15 cellular contexts compared by ENCODE assay signal in the genomic region with DNA sequence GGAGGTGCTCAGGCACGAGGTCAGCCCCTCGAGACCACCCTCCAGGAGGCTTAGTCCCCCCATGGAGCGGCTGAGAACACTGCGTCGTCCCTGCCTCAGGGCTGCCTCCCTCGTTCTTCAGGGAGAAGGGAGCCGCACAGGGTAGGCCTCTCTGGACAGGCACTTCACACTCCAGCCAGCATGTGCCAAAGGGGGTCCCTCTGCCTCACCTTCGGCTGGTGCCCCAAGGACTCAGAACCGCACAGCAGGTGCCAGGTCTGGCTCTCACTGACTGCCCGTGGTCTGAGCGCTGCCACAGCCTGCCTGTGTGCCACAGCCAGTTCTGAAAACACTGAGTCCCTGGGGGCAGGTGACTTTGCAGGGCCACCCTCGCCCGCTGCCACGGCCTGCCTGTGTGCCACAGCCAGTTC. TPM values are rescaled to one million over a fixed set of nuclear protein-coding genes. Genes with fewer than 3 reads are reported as not detected.
A peak's percentile ranks its signal among the peaks of the same experiment; 100 is the strongest.
DNase-seq lines count a peak whose midpoint lies in the region; ATAC-seq, FAIRE-seq and TF ChIP-seq lines count a peak whose summit lies in the region.
"Had no signal": no experiment of that assay in that cellular context is flagged by ENCODE, and none has a peak within 500 bp of the region (broad histone marks: within the 10 kb centered on the region; RNA-seq: fewer than 3 reads in every experiment).

No MANE protein-coding gene starts in this region.

- no peak for TF ChIP-seq POLR2A in HepG2 (IDR thresholded peaks at IDR 0.05; ENCODE audit: insufficient read depth in 1 of 2, low read depth in 2 of 2, low read length in 2 of 2)

- BruUV-seq in OCI-LY7 (replicated peaks; lab: Mats Ljungman, UMichigan) (no TSS peak), HepG2 (replicated peaks; lab: Mats Ljungman, UMichigan) (no TSS peak)

- H3K4me2 ChIP-seq in DOHH2 (ENCODE audit: low read length) (peak overlapping the region; percentile 75), OCI-LY7 (ENCODE audit: low read length) (peak overlapping the region; percentile 53), HepG2 (ENCODE audit: low read depth, low read length) (no peak overlapping the region), GM23338 (no peak overlapping the region)

- H3F3A ChIP-seq in DOHH2 (ENCODE audit: control insufficient read depth, insufficient read depth) (peaks cover 25% of the 10 kb centered on the region), GM23338 (replicated peaks; ENCODE audit: low read depth) (peaks cover 6% of the 10 kb centered on the region)

- H4K20me1 ChIP-seq in DOHH2 (ENCODE audit: control insufficient read depth, insufficient read depth, low read depth, low read length) (peaks cover 5% of the 10 kb centered on the region; the same call in 1 of the 2 replicates), OCI-LY7 (ENCODE audit: insufficient read depth, low read length) (0 out of 2 replicates have a peak, but pooled peaks cover 4% of the 10 kb centered on the region), HepG2 (ENCODE audit: insufficient read depth, low read length) (no peaks in the 10 kb centered on the region), GM23338 (replicated peaks; ENCODE audit: insufficient read depth) (no peaks in the 10 kb centered on the region)

- no peak for FAIRE-seq in HepG2 (lab: Jason Lieb, UNC)
- FAIRE-seq: GM12878, K562 had no signal

- in situ Hi-C loops in HepG2 (cut with HindIII; ENCODE audit: extremely low pct_ligation_motif_present, low pct_unique_long_range_greater_than_20kb): no loop called here

- peaks cover 10% of the 10 kb centered on the region for H3K4me1 Mint-ChIP-seq in GM23338
- peaks cover 9% of the 10 kb centered on the region for H3K4me1 Mint-ChIP-seq in activated naive CD4-positive, alpha-beta T cell treated with anti-CD3 and anti-CD28 coated beads, Interleukin-2, amount 10 ng/mL, durations not matched to agents 7 days and 5 days

- peaks cover 60% of the 10 kb centered on the region for H3K36me3 ChIP-seq in DOHH2 (ENCODE audit: control insufficient read depth, low read length)
- H3K36me3 ChIP-seq in OCI-LY7 (ENCODE audit: insufficient read depth, low read length): peaks cover 58% of the 10 kb centered on the region
- H3K36me3 ChIP-seq in HepG2 (replicated peaks in 1 of 2; ENCODE audit: control insufficient read depth in 1 of 2, insufficient read depth in 2 of 2, low read length in 2 of 2): no peaks in the 10 kb centered on the region
- no peaks in the 10 kb centered on the region for H3K36me3 ChIP-seq in upper lobe of right lung
- no peaks in the 10 kb centered on the region for H3K36me3 ChIP-seq in GM23338 (ENCODE audit: insufficient read depth)

- WGBS in HepG2 (ENCODE audit: low lambda C conversion rate): 100% methylated on average over 3 of the region's 14 CpGs

- intact Hi-C loops in OCI-LY7 (cut with micrococcal nuclease; ENCODE audit: unreplicated experiment): no loop called here
- intact Hi-C loops in HepG2 (cut with micrococcal nuclease; ENCODE audit: unreplicated experiment): no loop called here
- intact Hi-C loops in upper lobe of right lung (cut with DNase I): no loop called here

- H3K4me3 Mint-ChIP-seq in GM23338: no peak overlapping the region
- H3K4me3 Mint-ChIP-seq in activated naive CD4-positive, alpha-beta T cell treated with anti-CD3 and anti-CD28 coated beads, Interleukin-2, amount 10 ng/mL, durations not matched to agents 7 days and 5 days: no peak overlapping the region

- H3K9me3 ChIP-seq in DOHH2 (ENCODE audit: control insufficient read depth, insufficient read depth, low read length): no peaks in the 10 kb centered on the region
- no peaks in the 10 kb centered on the region for H3K9me3 ChIP-seq in OCI-LY7 (ENCODE audit: low read length)
- H3K9me3 ChIP-seq in HepG2 (ENCODE audit: low read length): no peaks in the 10 kb centered on the region
- no peaks in the 10 kb centered on the region for H3K9me3 ChIP-seq in upper lobe of right lung

- POLR2A ChIA-PET in OCI-LY7 (lab: Charles Lee) (no interaction called here), HepG2 (lab: Yijun Ruan, JAX) (no interaction called here)

- H3K9me3 Mint-ChIP-seq in GM23338: no peaks in the 10 kb centered on the region
- no peaks in the 10 kb centered on the region for H3K9me3 Mint-ChIP-seq in activated naive CD4-positive, alpha-beta T cell treated with anti-CD3 and anti-CD28 coated beads, Interleukin-2, amount 10 ng/mL, durations not matched to agents 7 days and 5 days

- H3K9ac ChIP-seq in HepG2 (ENCODE audit: insufficient read depth, low read depth, low read length): no peak overlapping the region

- no peak overlapping the region for H3K27ac Mint-ChIP-seq in GM23338
- no peak overlapping the region for H3K27ac Mint-ChIP-seq in activated naive CD4-positive, alpha-beta T cell treated with anti-CD3 and anti-CD28 coated beads, Interleukin-2, amount 10 ng/mL, durations not matched to agents 7 days and 5 days

- H3K36me3 Mint-ChIP-seq in GM23338 (ENCODE audit: low read depth): no peaks in the 10 kb centered on the region
- H3K36me3 Mint-ChIP-seq in activated naive CD4-positive, alpha-beta T cell treated with anti-CD3 and anti-CD28 coated beads, Interleukin-2, amount 10 ng/mL, durations not matched to agents 7 days and 5 days: peaks cover 8% of the 10 kb centered on the region

- peak overlapping the region; percentile 63 for H3K4me3 ChIP-seq in DOHH2 (ENCODE audit: low read length)
- peak overlapping the region; percentile 33 for H3K4me3 ChIP-seq in OCI-LY7 (ENCODE audit: low read depth, low read length, poor library complexity, severe bottlenecking)
- H3K4me3 ChIP-seq in HepG2 (replicated peaks in 1 of 3; ENCODE audit: insufficient read depth in 1 of 3, low read depth in 2 of 3, low read length in 3 of 3): no peak overlapping the region
- no peak overlapping the region for H3K4me3 ChIP-seq in upper lobe of right lung
- no peak overlapping the region for H3K4me3 ChIP-seq in GM23338
- H3K4me3 ChIP-seq: GM12878, K562 had no signal

- H3K9me2 ChIP-seq in DOHH2 (replicated peaks; ENCODE audit: control insufficient read depth, low read length) (no peaks in the 10 kb centered on the region), OCI-LY7 (ENCODE audit: insufficient read depth, low read length) (no peaks in the 10 kb centered on the region), GM23338 (ENCODE audit: insufficient read depth) (no peaks in the 10 kb centered on the region)

- H3K27me3 Mint-ChIP-seq in GM23338 (ENCODE audit: insufficient read depth, low read depth, poor library complexity): peaks cover 4% of the 10 kb centered on the region
- H3K27me3 Mint-ChIP-seq in activated naive CD4-positive, alpha-beta T cell treated with anti-CD3 and anti-CD28 coated beads, Interleukin-2, amount 10 ng/mL, durations not matched to agents 7 days and 5 days: no peaks in the 10 kb centered on the region

- TF ChIP-seq CTCF in DOHH2 (IDR thresholded peaks at IDR 0.05; ENCODE audit: low read depth, low read length, poor library complexity, severe bottlenecking) (no peak), OCI-LY7 (conservative IDR thresholded peaks at IDR 0.05; ENCODE audit: low read length) (no peak), HepG2 (CRISPR knock-in tag; IDR thresholded peaks at IDR 0.05) (no peak), upper lobe of right lung (IDR thresholded peaks at IDR 0.05) (no peak), GM23338 (conservative IDR thresholded peaks at IDR 0.05; ENCODE audit: low read depth in 2 of 2) (no peak)

- H3K27ac ChIP-seq in DOHH2 (ENCODE audit: low read depth, low read length): peak overlapping the region; percentile 89
- peak overlapping the region; percentile 81 for H3K27ac ChIP-seq in OCI-LY7 (ENCODE audit: low read depth, low read length, poor library complexity, severe bottlenecking)
- H3K27ac ChIP-seq in HepG2 (ENCODE audit: extremely low read length, insufficient read depth, low read length): no peak overlapping the region
- no peak overlapping the region for H3K27ac ChIP-seq in upper lobe of right lung
- H3K27ac ChIP-seq in GM23338 (ENCODE audit: low read depth): no peak overlapping the region
- H3K27ac ChIP-seq: C4-2B had no signal

- no peaks in the 10 kb centered on the region for H3K27me3 ChIP-seq in DOHH2 (ENCODE audit: control insufficient read depth, low read length)
- H3K27me3 ChIP-seq in HepG2 (ENCODE audit: control insufficient read depth in 1 of 2, insufficient read depth in 2 of 2, low read length in 2 of 2): peaks cover 0 to 1% of the 10 kb centered on the region in 2 experiments; a peak in 2 of 5 replicates
- peaks cover 47% of the 10 kb centered on the region for H3K27me3 ChIP-seq in upper lobe of right lung
- H3K27me3 ChIP-seq in GM23338 (ENCODE audit: insufficient read depth): no peaks in the 10 kb centered on the region

- TF ChIP-seq EP300 in HepG2 (IDR thresholded peaks at IDR 0.05; ENCODE audit: low read depth in 2 of 2, low read length in 2 of 2): no peak
- TF ChIP-seq EP300 in HepG2 (CRISPR knock-in tag; IDR thresholded peaks at IDR 0.05; ENCODE audit: borderline replicate concordance): no peak

- DNase-seq in OCI-LY7 (ENCODE audit: low spot score) (no peak), HepG2 (ENCODE audit: low spot score) (no peak), upper lobe of right lung (no peak), GM23338 (ENCODE audit: low spot score) (no peak), AML-193 (lab: John Stamatoyannopoulos, UW) (no peak)
- no peak for DNase-seq in activated naive CD4-positive, alpha-beta T cell treated with anti-CD3 and anti-CD28 coated beads, Interleukin-2, amount 10 ng/mL, durations not matched to agents 7 days and 5 days
- DNase-seq: DMS153, NCI-H1092 treated with DMSO at 0.1 percent for 48 hours, NCI-H187 treated with DMSO at 0.1 percent for 48 hours, NCI-H446, SHP77 had no signal

- CTCF ChIA-PET in OCI-LY7 (lab: Charles Lee; ENCODE audit: unreplicated experiment): no interaction called here
- CTCF ChIA-PET in HepG2 (lab: Yijun Ruan, JAX; ENCODE audit: low intra/inter-chr PET ratio, low total read pairs): no interaction called here
- CTCF ChIA-PET in activated naive CD4-positive, alpha-beta T cell treated with anti-CD3 and anti-CD28 coated beads, Interleukin-2, amount 10 ng/mL, durations not matched to agents 7 days and 5 days (lab: Charles Lee): no interaction called here

- ATAC-seq in HepG2: peak; percentile 14; the same call in 1 of the 3 replicates
- peak; percentile 11 for ATAC-seq in upper lobe of right lung
- ATAC-seq in GM23338: no peak; the same call in 2 of the 3 replicates

- TF ChIP-seq RAD21 in HepG2 (CRISPR knock-in tag; IDR thresholded peaks at IDR 0.05): no peak

- peaks cover 50% of the 10 kb centered on the region for H3K79me2 ChIP-seq in DOHH2 (ENCODE audit: control insufficient read depth, low read length)
- H3K79me2 ChIP-seq in OCI-LY7 (ENCODE audit: insufficient read depth, low read depth, low read length): peaks cover 34% of the 10 kb centered on the region
- no peaks in the 10 kb centered on the region for H3K79me2 ChIP-seq in HepG2 (ENCODE audit: insufficient read depth, low read length)
- H3K79me2 ChIP-seq in GM23338 (replicated peaks; ENCODE audit: insufficient read depth): no peaks in the 10 kb centered on the region

- H3K4me1 ChIP-seq in DOHH2 (ENCODE audit: control insufficient read depth, low read length) (peaks cover 74% of the 10 kb centered on the region), OCI-LY7 (ENCODE audit: insufficient read depth, low read length, poor library complexity, severe bottlenecking) (peaks cover 73% of the 10 kb centered on the region), HepG2 (ENCODE audit: insufficient read depth, low read length) (no peaks in the 10 kb centered on the region), upper lobe of right lung (no peaks in the 10 kb centered on the region), GM23338 (ENCODE audit: insufficient read depth) (no peaks in the 10 kb centered on the region)

- H2AFZ ChIP-seq in OCI-LY7 (ENCODE audit: low read length) (no peak overlapping the region), HepG2 (ENCODE audit: low read length) (no peak overlapping the region), GM23338 (no peak overlapping the region)

RNA-seq across cellular contexts. Expression of gene P2RX5, which starts 7.1 kb away (rescaled TPM):
- 143 and 150 TPM in 2 replicates for total RNA-seq in OCI-LY7 (2014; rRNA removed; shearing (Covaris generic))
- total RNA-seq in OCI-LY7 (2022) (173 and 195 TPM in 2 replicates), HepG2 (2016; rRNA removed; fragmentation: Illumina TruSeq; extraction: Trizol) (0.90 and 0.95 TPM in 2 replicates), upper lobe of right lung (1.6 TPM)
- 0.20 and 0.79 TPM in 2 replicates for total RNA-seq in HepG2 (2016; cell fraction: cytosol; rRNA removed; fragmentation: Illumina TruSeq; extraction: Trizol; ENCODE audit: low read depth)
- total RNA-seq in HepG2 (2016; cell fraction: insoluble cytoplasmic fraction; rRNA removed; fragmentation: Illumina TruSeq; extraction: Trizol): 0.64 and 0.82 TPM in 2 replicates
- 0.62 and 0.93 TPM in 2 replicates for total RNA-seq in HepG2 (2016; cell fraction: membrane; rRNA removed; fragmentation: Illumina TruSeq; extraction: Trizol)
- 0.53 and 1.1 TPM in 2 replicates for total RNA-seq in HepG2 (2016; cell fraction: nucleus; rRNA removed; fragmentation: Illumina TruSeq; extraction: Trizol)
- polyA plus RNA-seq in HepG2 (2011; rRNA removed) (1.0 and 1.7 TPM in 2 replicates), GM23338 (2016; fragmentation: Nextera tagmentation; extraction: Ambion mirVana) (7.4 and 7.5 TPM in 2 replicates)
- polyA plus RNA-seq in HepG2 (2011; cell fraction: cytosol; rRNA removed): 1.4 and 1.5 TPM in 2 replicates
- polyA plus RNA-seq in HepG2 (2011; cell fraction: nucleus; rRNA removed): 1.6 and 1.9 TPM in 2 replicates
- 0.50 and 1.1 TPM in 2 replicates for polyA plus RNA-seq in HepG2 (2012)
- 0.24 and 0.38 TPM in 2 replicates for polyA plus RNA-seq in HepG2 (2016; cell fraction: cytosol; fragmentation: Illumina TruSeq; extraction: Trizol; ENCODE audit: low read depth)
- polyA plus RNA-seq in HepG2 (2016; cell fraction: insoluble cytoplasmic fraction; fragmentation: Illumina TruSeq; extraction: Trizol; ENCODE audit: low read depth): 0.46 and 0.98 TPM in 2 replicates
- polyA plus RNA-seq in HepG2 (2016; cell fraction: membrane; fragmentation: Illumina TruSeq; extraction: Trizol; ENCODE audit: low read depth): 0.48 and 0.70 TPM in 2 replicates
- 1.5 and 1.7 TPM in 2 replicates for polyA plus RNA-seq in HepG2 (2016; cell fraction: nucleus; fragmentation: Illumina TruSeq; extraction: Trizol; ENCODE audit: insufficient read depth, low read depth)
- polyA minus RNA-seq in HepG2 (2011; rRNA and poly(A)+ RNA removed; ENCODE audit: low replicate concordance): 1.6 and 53.3 TPM in 2 replicates
- polyA minus RNA-seq in HepG2 (2011; cell fraction: cytosol; rRNA and poly(A)+ RNA removed): 0.49 and 1.2 TPM in 2 replicates
- polyA minus RNA-seq in HepG2 (2011; cell fraction: nucleus; rRNA and poly(A)+ RNA removed): 0.87 and 1.0 TPM in 2 replicates
- total RNA-seq in GM23338 (2014; rRNA removed; shearing (Covaris generic)): 11.6 and 13.6 TPM in 2 replicates

RNA-seq across cellular contexts. Expression of gene EMC6, which starts 20.2 kb away (rescaled TPM):
- 32.5 and 36.0 TPM in 2 replicates for total RNA-seq in OCI-LY7 (2014; rRNA removed; shearing (Covaris generic))
- 53.7 and 54.6 TPM in 2 replicates for total RNA-seq in OCI-LY7 (2022)
- total RNA-seq in HepG2 (2016; rRNA removed; fragmentation: Illumina TruSeq; extraction: Trizol): 42.2 and 45.1 TPM in 2 replicates
- total RNA-seq in HepG2 (2016; cell fraction: cytosol; rRNA removed; fragmentation: Illumina TruSeq; extraction: Trizol; ENCODE audit: low read depth): 60.5 and 83.6 TPM in 2 replicates
- total RNA-seq in HepG2 (2016; cell fraction: insoluble cytoplasmic fraction; rRNA removed; fragmentation: Illumina TruSeq; extraction: Trizol): 42.9 and 47.7 TPM in 2 replicates
- total RNA-seq in HepG2 (2016; cell fraction: membrane; rRNA removed; fragmentation: Illumina TruSeq; extraction: Trizol): 57.6 and 76.2 TPM in 2 replicates
- 22.4 and 23.6 TPM in 2 replicates for total RNA-seq in HepG2 (2016; cell fraction: nucleus; rRNA removed; fragmentation: Illumina TruSeq; extraction: Trizol)
- 47.7 and 53.7 TPM in 2 replicates for polyA plus RNA-seq in HepG2 (2011; rRNA removed)
- polyA plus RNA-seq in HepG2 (2011; cell fraction: cytosol; rRNA removed): 50.2 and 99.7 TPM in 2 replicates
- polyA plus RNA-seq in HepG2 (2011; cell fraction: nucleus; rRNA removed): 28.3 and 28.6 TPM in 2 replicates
- polyA plus RNA-seq in HepG2 (2012): 37.0 and 41.4 TPM in 2 replicates
- polyA plus RNA-seq in HepG2 (2016; cell fraction: cytosol; fragmentation: Illumina TruSeq; extraction: Trizol; ENCODE audit: low read depth): 126 and 179 TPM in 2 replicates
- polyA plus RNA-seq in HepG2 (2016; cell fraction: insoluble cytoplasmic fraction; fragmentation: Illumina TruSeq; extraction: Trizol; ENCODE audit: low read depth): 92.6 and 104 TPM in 2 replicates
- 107 and 132 TPM in 2 replicates for polyA plus RNA-seq in HepG2 (2016; cell fraction: membrane; fragmentation: Illumina TruSeq; extraction: Trizol; ENCODE audit: low read depth)
- 69.7 and 73.2 TPM in 2 replicates for polyA plus RNA-seq in HepG2 (2016; cell fraction: nucleus; fragmentation: Illumina TruSeq; extraction: Trizol; ENCODE audit: insufficient read depth, low read depth)
- polyA minus RNA-seq in HepG2 (2011; rRNA and poly(A)+ RNA removed; ENCODE audit: low replicate concordance): 22.5 and 22.6 TPM in 2 replicates
- 17.3 and 24.3 TPM in 2 replicates for polyA minus RNA-seq in HepG2 (2011; cell fraction: cytosol; rRNA and poly(A)+ RNA removed)
- polyA minus RNA-seq in HepG2 (2011; cell fraction: nucleus; rRNA and poly(A)+ RNA removed): 8.5 and 13.6 TPM in 2 replicates
- total RNA-seq in upper lobe of right lung: 28.6 TPM
- total RNA-seq in GM23338 (2014; rRNA removed; shearing (Covaris generic)): 27.6 and 48.0 TPM in 2 replicates
- polyA plus RNA-seq in GM23338 (2016; fragmentation: Nextera tagmentation; extraction: Ambion mirVana): 230 and 232 TPM in 2 replicates

RNA-seq across cellular contexts. Expression of gene TAX1BP3, which starts 20.5 kb away (rescaled TPM):
- total RNA-seq in OCI-LY7 (2014; rRNA removed; shearing (Covaris generic)): 12.4 and 19.8 TPM in 2 replicates
- total RNA-seq in OCI-LY7 (2022): 24.3 and 24.8 TPM in 2 replicates
- total RNA-seq in HepG2 (2016; rRNA removed; fragmentation: Illumina TruSeq; extraction: Trizol): 44.5 and 45.1 TPM in 2 replicates
- total RNA-seq in HepG2 (2016; cell fraction: cytosol; rRNA removed; fragmentation: Illumina TruSeq; extraction: Trizol; ENCODE audit: low read depth): 20.2 and 21.9 TPM in 2 replicates
- 43.7 and 44.8 TPM in 2 replicates for total RNA-seq in HepG2 (2016; cell fraction: insoluble cytoplasmic fraction; rRNA removed; fragmentation: Illumina TruSeq; extraction: Trizol)
- 44.2 and 51.0 TPM in 2 replicates for total RNA-seq in HepG2 (2016; cell fraction: membrane; rRNA removed; fragmentation: Illumina TruSeq; extraction: Trizol)
- 17.2 and 23.9 TPM in 2 replicates for total RNA-seq in HepG2 (2016; cell fraction: nucleus; rRNA removed; fragmentation: Illumina TruSeq; extraction: Trizol)
- polyA plus RNA-seq in HepG2 (2011; rRNA removed): 16.7 and 20.4 TPM in 2 replicates
- polyA plus RNA-seq in HepG2 (2011; cell fraction: cytosol; rRNA removed): 27.1 and 29.0 TPM in 2 replicates
- 19.8 and 21.2 TPM in 2 replicates for polyA plus RNA-seq in HepG2 (2011; cell fraction: nucleus; rRNA removed)
- 14.6 and 15.5 TPM in 2 replicates for polyA plus RNA-seq in HepG2 (2012)
- polyA plus RNA-seq in HepG2 (2016; cell fraction: cytosol; fragmentation: Illumina TruSeq; extraction: Trizol; ENCODE audit: low read depth): 23.2 and 28.8 TPM in 2 replicates
- polyA plus RNA-seq in HepG2 (2016; cell fraction: insoluble cytoplasmic fraction; fragmentation: Illumina TruSeq; extraction: Trizol; ENCODE audit: low read depth): 43.3 and 55.1 TPM in 2 replicates
- 46.7 and 49.7 TPM in 2 replicates for polyA plus RNA-seq in HepG2 (2016; cell fraction: membrane; fragmentation: Illumina TruSeq; extraction: Trizol; ENCODE audit: low read depth)
- 31.7 and 35.3 TPM in 2 replicates for polyA plus RNA-seq in HepG2 (2016; cell fraction: nucleus; fragmentation: Illumina TruSeq; extraction: Trizol; ENCODE audit: insufficient read depth, low read depth)
- 23.4 and 40.0 TPM in 2 replicates for polyA minus RNA-seq in HepG2 (2011; rRNA and poly(A)+ RNA removed; ENCODE audit: low replicate concordance)
- 12.6 and 16.6 TPM in 2 replicates for polyA minus RNA-seq in HepG2 (2011; cell fraction: cytosol; rRNA and poly(A)+ RNA removed)
- polyA minus RNA-seq in HepG2 (2011; cell fraction: nucleus; rRNA and poly(A)+ RNA removed): 11.7 and 13.6 TPM in 2 replicates
- total RNA-seq in upper lobe of right lung: 108 TPM
- total RNA-seq in GM23338 (2014; rRNA removed; shearing (Covaris generic)): 113 and 134 TPM in 2 replicates
- polyA plus RNA-seq in GM23338 (2016; fragmentation: Nextera tagmentation; extraction: Ambion mirVana): 93.0 and 98.7 TPM in 2 replicates

RNA-seq across cellular contexts. Expression of gene HASPIN, which starts 34.8 kb away (rescaled TPM):
- 60.8 and 88.6 TPM in 2 replicates for total RNA-seq in OCI-LY7 (2014; rRNA removed; shearing (Covaris generic))
- 66.2 and 71.3 TPM in 2 replicates for total RNA-seq in OCI-LY7 (2022)
- 7.8 and 8.1 TPM in 2 replicates for total RNA-seq in HepG2 (2016; rRNA removed; fragmentation: Illumina TruSeq; extraction: Trizol)
- total RNA-seq in HepG2 (2016; cell fraction: cytosol; rRNA removed; fragmentation: Illumina TruSeq; extraction: Trizol; ENCODE audit: low read depth): 1.3 and 1.4 TPM in 2 replicates
- total RNA-seq in HepG2 (2016; cell fraction: insoluble cytoplasmic fraction; rRNA removed; fragmentation: Illumina TruSeq; extraction: Trizol): 7.4 and 8.8 TPM in 2 replicates
- total RNA-seq in HepG2 (2016; cell fraction: membrane; rRNA removed; fragmentation: Illumina TruSeq; extraction: Trizol): 4.8 TPM in 2 replicates
- total RNA-seq in HepG2 (2016; cell fraction: nucleus; rRNA removed; fragmentation: Illumina TruSeq; extraction: Trizol): 4.1 and 5.0 TPM in 2 replicates
- polyA plus RNA-seq in HepG2 (2011; rRNA removed): 1.9 and 2.7 TPM in 2 replicates
- 1.5 and 1.9 TPM in 2 replicates for polyA plus RNA-seq in HepG2 (2011; cell fraction: cytosol; rRNA removed)
- 1.1 and 2.3 TPM in 2 replicates for polyA plus RNA-seq in HepG2 (2011; cell fraction: nucleus; rRNA removed)
- 1.1 and 1.9 TPM in 2 replicates for polyA plus RNA-seq in HepG2 (2012)
- polyA plus RNA-seq in HepG2 (2016; cell fraction: cytosol; fragmentation: Illumina TruSeq; extraction: Trizol; ENCODE audit: low read depth): 0.50 and 0.65 TPM in 2 replicates
- 5.0 and 5.9 TPM in 2 replicates for polyA plus RNA-seq in HepG2 (2016; cell fraction: insoluble cytoplasmic fraction; fragmentation: Illumina TruSeq; extraction: Trizol; ENCODE audit: low read depth)
- 1.5 and 1.6 TPM in 2 replicates for polyA plus RNA-seq in HepG2 (2016; cell fraction: membrane; fragmentation: Illumina TruSeq; extraction: Trizol; ENCODE audit: low read depth)
- polyA plus RNA-seq in HepG2 (2016; cell fraction: nucleus; fragmentation: Illumina TruSeq; extraction: Trizol; ENCODE audit: insufficient read depth, low read depth): 3.6 and 4.4 TPM in 2 replicates
- 5.0 and 17.7 TPM in 2 replicates for polyA minus RNA-seq in HepG2 (2011; rRNA and poly(A)+ RNA removed; ENCODE audit: low replicate concordance)
- polyA minus RNA-seq in HepG2 (2011; cell fraction: cytosol; rRNA and poly(A)+ RNA removed): 4.4 and 5.5 TPM in 2 replicates
- 3.0 and 5.7 TPM in 2 replicates for polyA minus RNA-seq in HepG2 (2011; cell fraction: nucleus; rRNA and poly(A)+ RNA removed)
- 0.41 TPM for total RNA-seq in upper lobe of right lung
- 34.0 and 35.1 TPM in 2 replicates for total RNA-seq in GM23338 (2014; rRNA removed; shearing (Covaris generic))
- 5.8 and 6.1 TPM in 2 replicates for polyA plus RNA-seq in GM23338 (2016; fragmentation: Nextera tagmentation; extraction: Ambion mirVana)

RNA-seq across cellular contexts. Expression of gene CTNS, which starts 52.3 kb away (rescaled TPM):
- total RNA-seq in OCI-LY7 (2014; rRNA removed; shearing (Covaris generic)): 5.6 and 6.7 TPM in 2 replicates
- total RNA-seq in OCI-LY7 (2022) (11.9 and 13.6 TPM in 2 replicates), HepG2 (2016; rRNA removed; fragmentation: Illumina TruSeq; extraction: Trizol) (6.5 and 13.7 TPM in 2 replicates), upper lobe of right lung (23.3 TPM)
- total RNA-seq in HepG2 (2016; cell fraction: cytosol; rRNA removed; fragmentation: Illumina TruSeq; extraction: Trizol; ENCODE audit: low read depth): 1.8 and 2.6 TPM in 2 replicates
- total RNA-seq in HepG2 (2016; cell fraction: insoluble cytoplasmic fraction; rRNA removed; fragmentation: Illumina TruSeq; extraction: Trizol): 9.9 and 14.3 TPM in 2 replicates
- 6.1 and 6.2 TPM in 2 replicates for total RNA-seq in HepG2 (2016; cell fraction: membrane; rRNA removed; fragmentation: Illumina TruSeq; extraction: Trizol)
- total RNA-seq in HepG2 (2016; cell fraction: nucleus; rRNA removed; fragmentation: Illumina TruSeq; extraction: Trizol): 11.2 and 14.3 TPM in 2 replicates
- polyA plus RNA-seq in HepG2 (2011; rRNA removed) (9.5 and 13.0 TPM in 2 replicates), GM23338 (2016; fragmentation: Nextera tagmentation; extraction: Ambion mirVana) (5.9 and 6.4 TPM in 2 replicates)
- polyA plus RNA-seq in HepG2 (2011; cell fraction: cytosol; rRNA removed): 9.4 and 10.3 TPM in 2 replicates
- 20.7 and 23.6 TPM in 2 replicates for polyA plus RNA-seq in HepG2 (2011; cell fraction: nucleus; rRNA removed)
- polyA plus RNA-seq in HepG2 (2012): 8.5 and 12.6 TPM in 2 replicates
- 2.0 and 2.2 TPM in 2 replicates for polyA plus RNA-seq in HepG2 (2016; cell fraction: cytosol; fragmentation: Illumina TruSeq; extraction: Trizol; ENCODE audit: low read depth)
- 7.3 and 8.2 TPM in 2 replicates for polyA plus RNA-seq in HepG2 (2016; cell fraction: insoluble cytoplasmic fraction; fragmentation: Illumina TruSeq; extraction: Trizol; ENCODE audit: low read depth)
- 4.5 and 5.9 TPM in 2 replicates for polyA plus RNA-seq in HepG2 (2016; cell fraction: membrane; fragmentation: Illumina TruSeq; extraction: Trizol; ENCODE audit: low read depth)
- polyA plus RNA-seq in HepG2 (2016; cell fraction: nucleus; fragmentation: Illumina TruSeq; extraction: Trizol; ENCODE audit: insufficient read depth, low read depth): 20.2 and 21.3 TPM in 2 replicates
- polyA minus RNA-seq in HepG2 (2011; rRNA and poly(A)+ RNA removed; ENCODE audit: low replicate concordance): 10.3 and 11.2 TPM in 2 replicates
- polyA minus RNA-seq in HepG2 (2011; cell fraction: cytosol; rRNA and poly(A)+ RNA removed): 5.1 and 6.0 TPM in 2 replicates
- 9.7 TPM in 2 replicates for polyA minus RNA-seq in HepG2 (2011; cell fraction: nucleus; rRNA and poly(A)+ RNA removed)
- 21.8 and 30.1 TPM in 2 replicates for total RNA-seq in GM23338 (2014; rRNA removed; shearing (Covaris generic))

Comparison
In these comparisons a context has a peak if more than half of its experiments do, and no peak if none do; other contexts are left out.
1. H3K27ac ChIP-seq: peak in DOHH2 (single experiment) and OCI-LY7 (single experiment); none in HepG2 (single experiment), upper lobe of right lung (single experiment) and GM23338 (single experiment).
2. H3K4me2 ChIP-seq: peak in DOHH2 (single experiment) and OCI-LY7 (single experiment); none in HepG2 (single experiment) and GM23338 (single experiment).
3. H3K4me3 ChIP-seq: peak in DOHH2 (single experiment) and OCI-LY7 (single experiment); none in HepG2 (0 of 3), upper lobe of right lung (single experiment) and GM23338 (single experiment).